9 cellular contexts compared by ENCODE assay signal in the genomic region with DNA sequence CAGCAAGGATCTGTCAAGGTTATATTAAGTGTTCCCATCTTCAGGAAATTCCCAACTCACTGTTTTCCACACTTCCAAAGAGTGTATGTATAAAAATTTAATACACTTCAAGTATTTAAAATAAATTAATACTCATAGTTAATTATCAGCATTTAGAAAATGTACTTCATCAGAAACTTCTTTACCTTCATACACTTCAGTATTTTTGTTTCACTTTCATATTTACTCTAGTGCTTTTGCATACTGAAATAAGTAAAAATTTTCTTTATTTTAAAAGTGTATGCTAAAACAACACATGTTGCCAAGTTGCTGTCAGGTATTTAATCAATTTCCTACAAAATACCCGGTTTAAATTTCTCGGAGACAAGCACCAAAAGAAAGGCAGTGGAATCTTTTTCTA. TPM values are rescaled to one million over a fixed set of nuclear protein-coding genes. Genes with fewer than 3 reads are reported as not detected.
DNase-seq lines count a peak whose midpoint lies in the region; ATAC-seq and TF ChIP-seq lines count a peak whose summit lies in the region.
"Had no signal": no experiment of that assay in that cellular context is flagged by ENCODE, and none has a peak within 500 bp of the region (broad histone marks: within the 10 kb centered on the region; RNA-seq: fewer than 3 reads in every experiment).

No MANE protein-coding gene starts in this region.

- DNase-seq in AG04450 (ENCODE audit: low read depth, low spot score) (no peak), MG63 (no peak), fibroblast of the aortic adventitia (ENCODE audit: low read depth) (no peak), NCI-H1092 (lab: John Stamatoyannopoulos, UW) (no peak), NCI-H1417 treated with DMSO at 0.1 percent for 48 hours (lab: John Stamatoyannopoulos, UW) (no peak), foreskin melanocyte (no peak), AML-193 (lab: John Stamatoyannopoulos, UW) (no peak)
- DNase-seq: NK-92 treated with Interleukin-12 subunit alpha and Interleukin-12 subunit beta, amount 100 ng/mL, for 24 hours had no signal

- H3K4me3 ChIP-seq in AG04450 (ENCODE audit: low read depth, low read length) (peak overlapping the region; percentile 47), MG63 (peak overlapping the region; percentile 38), fibroblast of the aortic adventitia (ENCODE audit: low read depth, low read length) (peak overlapping the region; percentile 46)

- ATAC-seq in GM19463 (IDR thresholded peaks at IDR 0.05; ENCODE audit: unreplicated experiment): peak; percentile 34

- TF ChIP-seq CTCF in AG04450 (IDR thresholded peaks at IDR 0.05; ENCODE audit: low read depth, low read length) (no peak), fibroblast of the aortic adventitia (IDR thresholded peaks at IDR 0.05; ENCODE audit: insufficient read depth, low read length) (no peak)

- no peaks in the 10 kb centered on the region for H3K27me3 ChIP-seq in AG04450 (ENCODE audit: control insufficient read depth, insufficient read depth, low read length)
- H3K27me3 ChIP-seq in MG63: no peaks in the 10 kb centered on the region

- no peaks in the 10 kb centered on the region for H3K9me3 ChIP-seq in AG04450 (ENCODE audit: control insufficient read depth, insufficient read depth, low read length)
- H3K9me3 ChIP-seq in MG63: no peaks in the 10 kb centered on the region

- POLR2A ChIA-PET in AG04450 (lab: Yijun Ruan, JAX): no interaction called here

- CTCF ChIA-PET in AG04450 (lab: Charles Lee): no interaction called here

- H3K27ac ChIP-seq in AG04450 (ENCODE audit: low read depth, low read length): no peak overlapping the region

- H3K36me3 ChIP-seq in MG63: no peaks in the 10 kb centered on the region; the same call in 1 of the 2 replicates

RNA-seq across cellular contexts. Expression of a gene that starts 16.5 kb away (rescaled TPM):
- 9.9 and 15.6 TPM in 2 replicates for polyA plus RNA-seq in AG04450 (2011; rRNA removed)
- polyA minus RNA-seq in AG04450 (2011; rRNA and poly(A)+ RNA removed): 34.3 and 65.9 TPM in 2 replicates
- 13.1 and 15.6 TPM in 2 replicates for total RNA-seq in MG63 (2014; rRNA removed; shearing (Covaris generic); ENCODE audit: low replicate concordance)
- total RNA-seq in fibroblast of the aortic adventitia (ENCODE audit: low replicate concordance): 17.3 and 55.0 TPM in 2 replicates
